Comparison of ENCODE assay signal across 14 cellular contexts in genomic region chr7:95046494-95047240, GRCh38.
DNase-seq lines count a peak whose midpoint lies in the region; ATAC-seq, FAIRE-seq and TF ChIP-seq lines count a peak whose summit lies in the region.
"Had no signal": no experiment of that assay in that cellular context is flagged by ENCODE, and none has a peak within 500 bp of the region (broad histone marks: within the 10 kb centered on the region; RNA-seq: fewer than 3 reads in every experiment).

No MANE protein-coding gene starts in this region.

- no peaks in the 10 kb centered on the region for H3K36me3 ChIP-seq in OCI-LY3 (replicated peaks; ENCODE audit: low read depth, low read length)
- H3K36me3 ChIP-seq: cardiac muscle cell, MG63 had no signal

- no peaks in the 10 kb centered on the region for H4K20me1 ChIP-seq in OCI-LY3 (ENCODE audit: insufficient read depth, low read length)

- DNase-seq in Ammon's horn (ENCODE audit: low spot score) (peak; percentile 71), GM20000 (ENCODE audit: low spot score) (peak; percentile 3), HTR-8/SVneo (ENCODE audit: insufficient read length, low spot score) (no peak), middle frontal gyrus (ENCODE audit: extremely low spot score, low spot score) (no peak), NCI-H82 (lab: John Stamatoyannopoulos, UW) (no peak)
- DNase-seq: activated CD4-positive, alpha-beta memory T cell treated with anti-CD3 and anti-CD28 coated beads for 36 hours; MG63; stimulated activated CD4-positive, alpha-beta T cell treated with anti-CD3 and anti-CD28 coated beads, Interleukin-2, amount 100 ng/mL, for 48 hours had no signal

- peak; percentile 9 for FAIRE-seq in islet of Langerhans (lab: Jason Lieb, UNC)
- no peak for FAIRE-seq in HTR-8/SVneo (lab: Jason Lieb, UNC)

- H3K9ac ChIP-seq in OCI-LY3 (ENCODE audit: low read length): no peak overlapping the region

- H3K9me3 ChIP-seq in OCI-LY3 (ENCODE audit: insufficient read depth, low read length): no peaks in the 10 kb centered on the region
- H3K9me3 ChIP-seq: MG63 had no signal

- peaks cover 13% of the 10 kb centered on the region for H3K4me1 ChIP-seq in OCI-LY3 (ENCODE audit: low read length)

- peak overlapping the region; percentile 68 for H3K4me2 ChIP-seq in OCI-LY3 (ENCODE audit: low read length)

- ATAC-seq in GM19463 (IDR thresholded peaks at IDR 0.05; ENCODE audit: unreplicated experiment): no peak
- ATAC-seq: esophagus mucosa; stimulated activated memory B cell treated with anti-CD40 and anti-IgM and Interleukin-4, amounts not matched to agents 10 μg/mL and 1 μg/mL and 100 μg/mL, for 72 hours had no signal

- H2AFZ ChIP-seq in OCI-LY3 (ENCODE audit: low read depth, low read length): no peak overlapping the region

- H3K27ac ChIP-seq in OCI-LY3 (ENCODE audit: low read length): no peak overlapping the region
- H3K27ac ChIP-seq: cardiac muscle cell had no signal

- H3K79me2 ChIP-seq in OCI-LY3 (ENCODE audit: low read length): no peaks in the 10 kb centered on the region

- TF ChIP-seq CTCF in GM20000 (IDR thresholded peaks at IDR 0.05; ENCODE audit: extremely low read depth, missing control alignments) (no peak), OCI-LY3 (IDR thresholded peaks at IDR 0.05; ENCODE audit: low read depth, low read length) (no peak)

- peak overlapping the region; percentile 34; the same call in 1 of the 2 replicates for H3K4me3 ChIP-seq in OCI-LY3 (ENCODE audit: low read length)
- H3K4me3 ChIP-seq: cardiac muscle cell, MG63 had no signal

- peaks cover 18% of the 10 kb centered on the region for H3K27me3 ChIP-seq in OCI-LY3 (ENCODE audit: low read depth, low read length)
- H3K27me3 ChIP-seq: cardiac muscle cell, MG63 had no signal

Comparison
In these comparisons a context has a peak if more than half of its experiments do, and no peak if none do; other contexts are left out.
1. DNase-seq: peak in Ammon's horn (single experiment) and GM20000 (single experiment); none in HTR-8/SVneo (single experiment), middle frontal gyrus (single experiment) and NCI-H82 (single experiment).